Comparison of ENCODE assay signal across 26 cellular contexts in the genomic region with DNA sequence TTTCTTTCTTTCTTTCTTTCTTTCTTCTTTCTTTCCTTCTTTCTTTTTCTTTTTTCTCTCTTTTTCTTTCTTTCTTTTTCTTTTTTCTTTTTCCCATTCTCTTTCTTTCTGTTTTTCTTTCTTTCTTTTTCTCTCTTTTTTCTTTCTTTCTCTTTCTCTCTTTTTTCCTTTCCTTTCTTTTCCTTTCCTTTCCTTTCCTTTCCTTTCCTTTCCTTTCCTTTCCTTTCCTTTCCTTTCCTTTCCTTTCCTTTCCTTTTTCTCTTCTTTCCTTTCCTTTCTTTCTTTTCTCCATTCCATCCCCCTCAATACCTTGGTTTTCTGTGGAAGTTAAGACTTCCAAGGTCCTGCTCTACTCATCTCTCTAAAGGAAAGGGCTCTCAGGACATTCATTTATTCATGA.
"Had no signal": no experiment of that assay in that cellular context is flagged by ENCODE, and none has a peak within 500 bp of the region (broad histone marks: within the 10 kb centered on the region; RNA-seq: fewer than 3 reads in every experiment).

No MANE protein-coding gene starts in this region.

- H3K27me3 Mint-ChIP-seq: dendritic cell treated with granulocyte-macrophage colony-stimulating factor and Interleukin-4, amounts not matched to agents 40 ng/mL and 50 ng/mL, for 4 days had no signal

- H3K4me1 ChIP-seq: esophagus squamous epithelium, gastrocnemius medialis, heart right ventricle, left lung, lower lobe of right lung had no signal

- H3K36me3 ChIP-seq: esophagus squamous epithelium, gastrocnemius medialis, heart right ventricle, left lung, lower lobe of right lung had no signal

- H3K4me3 Mint-ChIP-seq: dendritic cell treated with granulocyte-macrophage colony-stimulating factor and Interleukin-4, amounts not matched to agents 40 ng/mL and 50 ng/mL, for 4 days; effector memory CD8-positive, alpha-beta T cell; endodermal cell; mesothelial cell of epicardium; naive B cell; naive thymus-derived CD8-positive, alpha-beta T cell had no signal

- DNase-seq: effector CD8-positive, alpha-beta T cell; effector memory CD8-positive, alpha-beta T cell; endodermal cell; erythroblast; esophagus squamous epithelium; foreskin fibroblast; foreskin melanocyte; gastrocnemius medialis; glutamatergic neuron; head of caudate nucleus; heart right ventricle; hippocampal formation; left cardiac atrium; left lung; left ventricle myocardium superior; lower lobe of right lung; mesenchymal stem cell; mucosa of descending colon; naive B cell; naive thymus-derived CD8-positive, alpha-beta T cell had no signal

- H3K36me3 Mint-ChIP-seq: mesothelial cell of epicardium; naive thymus-derived CD8-positive, alpha-beta T cell had no signal

- H3K4me1 Mint-ChIP-seq: mesothelial cell of epicardium; naive thymus-derived CD8-positive, alpha-beta T cell had no signal

- H3K9me3 Mint-ChIP-seq: dendritic cell treated with granulocyte-macrophage colony-stimulating factor and Interleukin-4, amounts not matched to agents 40 ng/mL and 50 ng/mL, for 4 days had no signal

- H3K4me3 ChIP-seq: esophagus squamous epithelium, gastrocnemius medialis, heart right ventricle, left lung, lower lobe of right lung, mucosa of descending colon had no signal

- H3K27me3 ChIP-seq: esophagus squamous epithelium, gastrocnemius medialis, heart right ventricle, left lung had no signal

- H3K27ac ChIP-seq: epithelial cell of prostate, esophagus squamous epithelium, gastrocnemius medialis, heart right ventricle, left lung, lower lobe of right lung had no signal

- H3K27ac Mint-ChIP-seq: dendritic cell treated with granulocyte-macrophage colony-stimulating factor and Interleukin-4, amounts not matched to agents 40 ng/mL and 50 ng/mL, for 4 days; effector memory CD8-positive, alpha-beta T cell; endodermal cell; mesothelial cell of epicardium; naive thymus-derived CD8-positive, alpha-beta T cell had no signal

- H3K9me3 ChIP-seq: esophagus squamous epithelium, gastrocnemius medialis, heart right ventricle, left lung, lower lobe of right lung, mucosa of descending colon had no signal

- FAIRE-seq: endometrium, keratinocyte had no signal

- ATAC-seq: effector memory CD8-positive, alpha-beta T cell; esophagus mucosa; gastrocnemius medialis; heart right ventricle; left cardiac atrium; left lung; left ventricle myocardium superior; lower lobe of right lung; mucosa of descending colon; naive thymus-derived CD8-positive, alpha-beta T cell had no signal
